ENCODE assay signal across 17 cellular contexts in the genomic region with DNA sequence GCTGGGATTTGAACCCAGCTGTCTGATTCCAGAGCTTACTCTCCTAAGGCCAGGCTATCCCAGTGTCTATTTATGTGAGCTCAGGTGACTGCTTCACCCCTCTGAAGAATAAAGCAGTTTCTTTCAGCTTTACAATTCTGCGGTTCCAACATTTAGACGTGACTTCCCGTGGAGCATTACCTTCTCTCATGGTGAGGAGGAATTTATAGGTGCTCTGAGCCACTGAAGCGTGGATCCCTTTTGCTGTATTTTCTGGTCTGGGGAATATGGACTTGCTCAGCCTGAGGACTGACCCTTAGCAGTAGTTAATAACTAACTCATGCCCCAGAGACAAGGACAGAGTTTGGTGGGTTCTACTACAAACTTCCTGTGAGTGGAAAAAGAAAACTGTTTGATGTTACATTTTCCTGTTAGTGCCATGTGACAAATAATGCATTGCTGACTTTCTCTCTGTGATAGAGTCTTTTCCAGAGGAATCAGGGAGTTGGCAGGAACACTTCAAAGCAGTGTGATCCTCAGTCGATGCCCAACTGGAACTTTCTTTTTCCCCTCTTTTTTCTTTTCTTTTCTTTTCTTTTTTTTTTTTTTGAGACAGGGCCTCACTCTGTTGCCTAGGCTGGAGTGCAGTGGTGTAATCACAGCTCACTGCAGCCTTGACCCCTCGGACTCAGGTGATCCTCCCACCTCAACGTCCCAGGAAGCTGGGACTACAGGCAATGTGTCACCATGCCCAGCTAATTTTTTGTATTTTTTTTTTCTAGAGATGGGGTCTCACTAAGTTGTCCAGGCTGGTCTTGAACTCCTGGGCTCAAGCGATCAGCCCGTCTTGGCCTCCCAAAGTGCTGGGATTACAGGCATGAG. TPM values are rescaled to one million over a fixed set of nuclear protein-coding genes. Genes with fewer than 3 reads are reported as not detected.
DNase-seq lines count a peak whose midpoint lies in the region; ATAC-seq, FAIRE-seq and TF ChIP-seq lines count a peak whose summit lies in the region.
"Had no signal": no experiment of that assay in that cellular context is flagged by ENCODE, and none has a peak within 500 bp of the region (broad histone marks: within the 10 kb centered on the region; RNA-seq: fewer than 3 reads in every experiment).

No MANE protein-coding gene starts in this region.

- peaks cover 13 to 27% (median 22%) of the 10 kb centered on the region in 4 donors for H3K4me1 Mint-ChIP-seq in CD4-positive, alpha-beta memory T cell
- H3K4me1 Mint-ChIP-seq in memory B cell, result peaks cover 19% of the 10 kb centered on the region
- H3K4me1 Mint-ChIP-seq in stimulated activated effector memory CD8-positive, alpha-beta T cell treated with anti-CD3 and anti-CD28 coated beads, Interleukin-12 subunit alpha, Interleukin-12 subunit beta, amount 100 ng/mL, for 72 hours, result no peaks in the 10 kb centered on the region
- H3K4me1 Mint-ChIP-seq: neural crest cell had no signal

- RAD21 ChIA-PET in GM12878 (lab: Charles Lee; ENCODE audit: unreplicated experiment), result interaction anchor here (2.7 kb wide), 1 partner anchor 10 kb away, joined by 11 read pairs; no protein-coding TSS in a partner anchor

- no peak overlapping the region for H2AFZ ChIP-seq in GM12878 (ENCODE audit: control insufficient read depth, low read depth, low read length)

- TF ChIP-seq EP300 in GM12878 (IDR thresholded peaks at IDR 0.05; ENCODE audit: borderline replicate concordance in 1 of 2, control insufficient read depth in 1 of 2, low read depth in 2 of 2, low read length in 2 of 2), result no peak

- CTCF ChIA-PET in CD4-positive, alpha-beta memory T cell (lab: Charles Lee; ENCODE audit: partially characterized antibody), result interaction anchor here (0.9 to 3.1 kb wide), 3 partner anchors 9 to 28 kb away, joined by 3 to 11 read pairs (median 4); a partner anchor contains a TSS
- CTCF ChIA-PET in GM12878 (lab: Yijun Ruan, JAX), result interaction anchor here (0.7 to 2.7 kb wide), 7 partner anchors 9 to 301 kb away, joined by 3 to 11 read pairs (median 3); a partner anchor contains a TSS

- H3K9ac ChIP-seq in GM12878 (ENCODE audit: control insufficient read depth, insufficient read depth, low read length), result no peak overlapping the region

- no peaks in the 10 kb centered on the region for H3K9me3 ChIP-seq in CD4-positive, alpha-beta memory T cell (ENCODE audit: control insufficient read depth in 1 of 2, low read length in 2 of 2)
- H3K9me3 ChIP-seq in GM12878 (replicated peaks; ENCODE audit: control insufficient read depth, insufficient read depth, low read length), result peaks cover 3% of the 10 kb centered on the region; the same call in 2 of the 3 replicates
- H3K9me3 ChIP-seq: Caco-2, lower lobe of right lung, Peyer's patch had no signal

- in situ Hi-C loops in GM12878 (cut with MboI), result no loop called here

- no peak for TF ChIP-seq CTCF in GM12878 (IDR thresholded peaks at IDR 0.05 in 2 of 3, conservative IDR thresholded peaks at IDR 0.05 in 1 of 3; ENCODE audit: control insufficient read depth in 2 of 3, extremely low read depth in 1 of 3, insufficient read depth in 1 of 3, low read depth in 3 of 3, low read length in 3 of 3)

- TF ChIP-seq RAD21 in GM12878 (IDR thresholded peaks at IDR 0.05; ENCODE audit: insufficient read depth, low read depth, low read length), result no peak

- no peaks in the 10 kb centered on the region for H3K79me2 ChIP-seq in GM12878 (ENCODE audit: control insufficient read depth, insufficient read depth, low read length)

- H3K27me3 ChIP-seq in CD4-positive, alpha-beta memory T cell (ENCODE audit: insufficient read depth, low read length), result no peaks in the 10 kb centered on the region
- no peaks in the 10 kb centered on the region; a peak in 2 of 4 replicates for H3K27me3 ChIP-seq in GM12878 (replicated peaks in 1 of 2; ENCODE audit: control insufficient read depth in 2 of 2, insufficient read depth in 2 of 2, low read length in 1 of 2)
- H3K27me3 ChIP-seq: Peyer's patch had no signal

- peaks cover 19% of the 10 kb centered on the region for H3K36me3 ChIP-seq in CD4-positive, alpha-beta memory T cell (ENCODE audit: insufficient read depth, low read length)
- H3K36me3 ChIP-seq in GM12878 (ENCODE audit: control insufficient read depth in 2 of 2, insufficient read depth in 2 of 2, low read length in 1 of 2), result no peaks in the 10 kb centered on the region; a peak in 4 of 4 replicates

- no peaks in the 10 kb centered on the region for H3K27me3 Mint-ChIP-seq in CD4-positive, alpha-beta memory T cell
- H3K27me3 Mint-ChIP-seq in memory B cell, result no peaks in the 10 kb centered on the region

- H3K27ac ChIP-seq in CD4-positive, alpha-beta memory T cell (ENCODE audit: low read depth, low read length), result no peak overlapping the region
- no peak overlapping the region for H3K27ac ChIP-seq in GM12878 (ENCODE audit: control insufficient read depth, insufficient read depth)
- H3K27ac ChIP-seq: lower lobe of right lung, Peyer's patch had no signal

- FAIRE-seq in GM12878 (lab: Jason Lieb, UNC), result no peak
- FAIRE-seq: G401.6 had no signal

- SMC1A ChIA-PET in GM12878 (lab: Charles Lee; ENCODE audit: uncharacterized antibody, unreplicated experiment), result interaction anchor here (1.9 kb wide), 1 partner anchor 10 kb away, joined by 6 read pairs; no protein-coding TSS in a partner anchor

- DNase-seq in CD4-positive, alpha-beta memory T cell, result no peak
- DNase-seq in GM12878 (ENCODE audit: low read depth, low spot score) (no peak), memory B cell (ENCODE audit: low spot score in 2 of 2) (no peak), NCI-H69 (lab: John Stamatoyannopoulos, UW) (no peak), NCI-H2196 treated with DMSO at 0.1 percent for 48 hours (lab: John Stamatoyannopoulos, UW; ENCODE audit: unreplicated experiment) (no peak)
- no peak for DNase-seq in stimulated activated CD4-positive, alpha-beta T cell treated with anti-CD3 and anti-CD28 coated beads, Interleukin-1b, Interleukin-23, amount 100 ng/mL, for 48 hours
- DNase-seq in stimulated activated effector memory CD8-positive, alpha-beta T cell treated with anti-CD3 and anti-CD28 coated beads, Interleukin-12 subunit alpha, Interleukin-12 subunit beta, amount 100 ng/mL, for 72 hours (ENCODE audit: low spot score in 2 of 2), result no peak
- DNase-seq: activated CD8-positive, alpha-beta memory T cell treated with anti-CD3 and anti-CD28 coated beads for 24 hours; Caco-2; cerebellar nuclear complex; lower lobe of right lung; NCI-H1105 treated with DMSO at 0.1 percent for 48 hours; Peyer's patch; retina had no signal

- ATAC-seq in GM21825 (IDR thresholded peaks at IDR 0.05; ENCODE audit: unreplicated experiment) (peak; percentile 40), GM12878 (peak; percentile 19; the same call in 2 of the 3 replicates), memory B cell (ENCODE audit: low read depth) (no peak)
- no peak for ATAC-seq in stimulated activated effector memory CD8-positive, alpha-beta T cell treated with anti-CD3 and anti-CD28 coated beads, Interleukin-12 subunit alpha, Interleukin-12 subunit beta, amount 100 ng/mL, for 72 hours

- intact Hi-C loops in CD4-positive, alpha-beta memory T cell (cut with micrococcal nuclease), result no loop called here
- intact Hi-C loops in GM12878 (cut with micrococcal nuclease; ENCODE audit: unreplicated experiment), result no loop called here

- H3K9me3 Mint-ChIP-seq in CD4-positive, alpha-beta memory T cell, result no peaks in the 10 kb centered on the region
- H3K9me3 Mint-ChIP-seq in memory B cell, result no peaks in the 10 kb centered on the region
- H3K9me3 Mint-ChIP-seq in stimulated activated effector memory CD8-positive, alpha-beta T cell treated with anti-CD3 and anti-CD28 coated beads, Interleukin-12 subunit alpha, Interleukin-12 subunit beta, amount 100 ng/mL, for 72 hours, result no peaks in the 10 kb centered on the region
- H3K9me3 Mint-ChIP-seq: neural crest cell had no signal

- H3K4me1 ChIP-seq in CD4-positive, alpha-beta memory T cell (ENCODE audit: insufficient read depth, low read length), result peaks cover 17% of the 10 kb centered on the region
- H3K4me1 ChIP-seq in GM12878 (ENCODE audit: control insufficient read depth, insufficient read depth, low read length), result peaks cover 14% of the 10 kb centered on the region; the same call in 1 of the 2 replicates
- H3K4me1 ChIP-seq: Caco-2, lower lobe of right lung had no signal

- H3K4me2 ChIP-seq in GM12878 (ENCODE audit: control insufficient read depth, insufficient read depth), result 0 out of 2 replicates have a peak overlapping the region, but pooled peaks have one; percentile 13

- whole genome bisulfite sequencing in GM12878 (ENCODE audit: insufficient coverage, insufficient replicate concordance, low lambda C conversion rate, missing lambda C conversion rate), result 75% methylated on average over 9 of the region's 9 CpGs

- no peaks in the 10 kb centered on the region; the same call in 1 of the 2 replicates for H4K20me1 ChIP-seq in GM12878 (ENCODE audit: control insufficient read depth, insufficient read depth)

- POLR2A ChIA-PET in CD4-positive, alpha-beta memory T cell (lab: Charles Lee; ENCODE audit: partially characterized antibody), result interaction anchor here (1.4 kb wide), 1 partner anchor 9 kb away, joined by 3 read pairs; no protein-coding TSS in a partner anchor
- POLR2A ChIA-PET in GM12878 (lab: Charles Lee), result no interaction called here

- no peak overlapping the region for H3K4me3 Mint-ChIP-seq in CD4-positive, alpha-beta memory T cell
- peak overlapping the region; percentile 37 for H3K4me3 Mint-ChIP-seq in memory B cell
- H3K4me3 Mint-ChIP-seq in stimulated activated effector memory CD8-positive, alpha-beta T cell treated with anti-CD3 and anti-CD28 coated beads, Interleukin-12 subunit alpha, Interleukin-12 subunit beta, amount 100 ng/mL, for 72 hours, result no peak overlapping the region
- H3K4me3 Mint-ChIP-seq: neural crest cell had no signal

- peak overlapping the region in 5 of 7 donors; percentile 10 to 70 (median 47) for H3K27ac Mint-ChIP-seq in CD4-positive, alpha-beta memory T cell
- H3K27ac Mint-ChIP-seq in memory B cell, result no peak overlapping the region
- no peak overlapping the region for H3K27ac Mint-ChIP-seq in stimulated activated effector memory CD8-positive, alpha-beta T cell treated with anti-CD3 and anti-CD28 coated beads, Interleukin-12 subunit alpha, Interleukin-12 subunit beta, amount 100 ng/mL, for 72 hours

- no TSS peak for BruUV-seq in GM12878 (replicated peaks; lab: Mats Ljungman, UMichigan)

- TF ChIP-seq POLR2A in GM12878 (IDR thresholded peaks at IDR 0.05; ENCODE audit: low read depth, low read length), result no peak

- H3K36me3 Mint-ChIP-seq in CD4-positive, alpha-beta memory T cell, result peaks cover 41 to 42% of the 10 kb centered on the region in 2 donors
- H3K36me3 Mint-ChIP-seq in memory B cell, result peaks cover 20% of the 10 kb centered on the region
- H3K36me3 Mint-ChIP-seq in stimulated activated effector memory CD8-positive, alpha-beta T cell treated with anti-CD3 and anti-CD28 coated beads, Interleukin-12 subunit alpha, Interleukin-12 subunit beta, amount 100 ng/mL, for 72 hours, result peaks cover 48% of the 10 kb centered on the region

- no peak overlapping the region for H3K4me3 ChIP-seq in CD4-positive, alpha-beta memory T cell (ENCODE audit: low read length in 2 of 2)
- H3K4me3 ChIP-seq in GM12878, result no peak overlapping the region
- H3K4me3 ChIP-seq: lower lobe of right lung, Peyer's patch had no signal

RNA-seq across cellular contexts. Expression of a gene that starts 21.9 kb away (rescaled TPM):
- 10 to 100 TPM; 30.6 to 36.6 TPM for total RNA-seq in CD4-positive, alpha-beta memory T cell
- 10 to 100 TPM; 15.3 to 15.5 TPM for polyA plus RNA-seq in CD4-positive, alpha-beta memory T cell
- 61.5 and 63.7 TPM in 2 replicates for total RNA-seq in GM12878 (2013; cell fraction: nucleolus; rRNA removed)
- total RNA-seq in GM12878 (2014; rRNA removed) (12.8 and 13.1 TPM in 2 replicates), GM12878 (2014; rRNA removed; fragmentation: Illumina TruSeq; extraction: Trizol) (12.8 and 13.3 TPM in 2 replicates), GM12878 (2021) (11.2 and 12.4 TPM in 2 replicates)
- 2.8 TPM for polyA plus RNA-seq in GM12878 (2011; ENCODE audit: low read depth)
- polyA plus RNA-seq in GM12878 (2011; rRNA removed) (14.1 and 17.9 TPM in 2 replicates), GM12878 (2014; fragmentation: Illumina TruSeq; extraction: Trizol) (11.5 and 14.8 TPM in 2 replicates), GM12878 (2014; fragmentation: Nextera tagmentation; extraction: Ambion mirVana) (1 to 10 TPM; 7.5 to 9.5 TPM), GM12878 (2014; rRNA removed) (9.8 and 10.1 TPM in 2 replicates), GM12878 (2016; fragmentation: Nextera tagmentation; extraction: Ambion mirVana) (1 to 10 TPM; 7.2 to 9.1 TPM)
- 8.3 and 9.7 TPM in 2 replicates for polyA plus RNA-seq in GM12878 (2011; cell fraction: cytosol; rRNA removed)
- polyA plus RNA-seq in GM12878 (2011; cell fraction: nucleus; rRNA removed), result 8.6 and 10.8 TPM in 2 replicates
- 2.5 and 2.7 TPM in 2 replicates for polyA plus RNA-seq in GM12878 (2012)
- 15.7 and 18.5 TPM in 2 replicates for polyA minus RNA-seq in GM12878 (2011; rRNA and poly(A)+ RNA removed)
- 4.1 and 6.7 TPM in 2 replicates for polyA minus RNA-seq in GM12878 (2011; cell fraction: cytosol; rRNA and poly(A)+ RNA removed)
- 7.4 and 9.2 TPM in 2 replicates for polyA minus RNA-seq in GM12878 (2011; cell fraction: nucleus; rRNA and poly(A)+ RNA removed)
- total RNA-seq: neural crest cell had no signal

RNA-seq across cellular contexts. Expression of a gene that starts 55.5 kb away (rescaled TPM):
- 100 to 1,000 TPM; 199 to 200 TPM for total RNA-seq in CD4-positive, alpha-beta memory T cell
- polyA plus RNA-seq in CD4-positive, alpha-beta memory T cell, result 100 to 1,000 TPM in 1 of 2 donors, 10 to 100 TPM in 1; 30.6 to 108 TPM
- total RNA-seq in GM12878 (2013; cell fraction: nucleolus; rRNA removed), result 92.2 and 99.0 TPM in 2 replicates
- total RNA-seq in GM12878 (2014; rRNA removed) (43.0 and 48.4 TPM in 2 replicates), GM12878 (2014; rRNA removed; fragmentation: Illumina TruSeq; extraction: Trizol) (53.1 and 57.7 TPM in 2 replicates), GM12878 (2021) (34.6 and 36.8 TPM in 2 replicates)
- 17.8 TPM for polyA plus RNA-seq in GM12878 (2011; ENCODE audit: low read depth)
- polyA plus RNA-seq in GM12878 (2011; rRNA removed) (31.1 and 42.1 TPM in 2 replicates), GM12878 (2014; fragmentation: Illumina TruSeq; extraction: Trizol) (54.1 and 66.4 TPM in 2 replicates), GM12878 (2014; fragmentation: Nextera tagmentation; extraction: Ambion mirVana) (10 to 100 TPM; 18.6 to 22.3 TPM), GM12878 (2014; rRNA removed) (36.4 and 46.4 TPM in 2 replicates), GM12878 (2016; fragmentation: Nextera tagmentation; extraction: Ambion mirVana) (10 to 100 TPM; 37.5 to 42.4 TPM)
- 16.9 and 20.5 TPM in 2 replicates for polyA plus RNA-seq in GM12878 (2011; cell fraction: cytosol; rRNA removed)
- 26.6 and 31.5 TPM in 2 replicates for polyA plus RNA-seq in GM12878 (2011; cell fraction: nucleus; rRNA removed)
- 11.3 and 12.5 TPM in 2 replicates for polyA plus RNA-seq in GM12878 (2012)
- 21.1 and 24.3 TPM in 2 replicates for polyA minus RNA-seq in GM12878 (2011; rRNA and poly(A)+ RNA removed)
- 11.7 and 12.3 TPM in 2 replicates for polyA minus RNA-seq in GM12878 (2011; cell fraction: cytosol; rRNA and poly(A)+ RNA removed)
- 17.3 and 21.4 TPM in 2 replicates for polyA minus RNA-seq in GM12878 (2011; cell fraction: nucleus; rRNA and poly(A)+ RNA removed)

Comparison
In these comparisons a context has a peak if more than half of its experiments do, and no peak if none do; other contexts are left out.
1. H3K27ac Mint-ChIP-seq: peak in CD4-positive, alpha-beta memory T cell (5 of 7); none in memory B cell (single experiment) and stimulated activated effector memory CD8-positive, alpha-beta T cell treated with anti-CD3 and anti-CD28 coated beads, Interleukin-12 subunit alpha, Interleukin-12 subunit beta, amount 100 ng/mL, for 72 hours (single experiment).
2. ATAC-seq: peak in GM21825 (single experiment) and GM12878 (single experiment); none in memory B cell (single experiment) and stimulated activated effector memory CD8-positive, alpha-beta T cell treated with anti-CD3 and anti-CD28 coated beads, Interleukin-12 subunit alpha, Interleukin-12 subunit beta, amount 100 ng/mL, for 72 hours (single experiment).